10 cellular contexts compared by ENCODE assay signal in genomic region chr11:34600339-34601084, GRCh38. TPM values are rescaled to one million over a fixed set of nuclear protein-coding genes. Genes with fewer than 3 reads are reported as not detected.
DNase-seq lines count a peak whose midpoint lies in the region; ATAC-seq and TF ChIP-seq lines count a peak whose summit lies in the region.
"Had no signal": no experiment of that assay in that cellular context is flagged by ENCODE, and none has a peak within 500 bp of the region (broad histone marks: within the 10 kb centered on the region; RNA-seq: fewer than 3 reads in every experiment).

No MANE protein-coding gene starts in this region.

- peak overlapping the region; percentile 84 for H2AFZ ChIP-seq in IMR-90 (replicated peaks; ENCODE audit: low read length, poor library complexity)

- H4K8ac ChIP-seq in IMR-90 (ENCODE audit: low read depth in 2 of 2, low read length in 2 of 2): peak overlapping the region; percentile 90 to 97

- in situ Hi-C loops in IMR-90 (cut with MboI; ENCODE audit: low sequenced_read_pairs): no loop called here

- H3K4me3 ChIP-seq in A673 (ENCODE audit: low read depth, low read length, poor library complexity, severe bottlenecking): no peak overlapping the region
- H3K4me3 ChIP-seq in IMR-90 (ENCODE audit: insufficient read depth, low read depth, low read length): no peak overlapping the region
- peak overlapping the region; percentile 51 to 52 for H3K4me3 ChIP-seq in mucosa of rectum (ENCODE audit: low read length in 2 of 2)

- peak overlapping the region; percentile 99 for H2BK15ac ChIP-seq in IMR-90 (ENCODE audit: low read depth, low read length)

- no peak overlapping the region for H3K4me3 Mint-ChIP-seq in dendritic cell treated with granulocyte-macrophage colony-stimulating factor and Interleukin-4, amounts not matched to agents 40 ng/mL and 50 ng/mL, for 4 days
- H3K4me3 Mint-ChIP-seq in immature natural killer cell: no peak overlapping the region

- peak overlapping the region; percentile 46 for H3K27ac ChIP-seq in A673 (ENCODE audit: low read depth, low read length, poor library complexity, severe bottlenecking)
- peak overlapping the region; percentile 53 for H3K27ac ChIP-seq in IMR-90 (ENCODE audit: insufficient read depth, low read length)
- H3K27ac ChIP-seq in mucosa of rectum (ENCODE audit: low read depth in 2 of 2, low read length in 2 of 2): peak overlapping the region; percentile 97 to 98

- TF ChIP-seq CTCF in A673 (conservative IDR thresholded peaks at IDR 0.05; ENCODE audit: low read depth, low read length): no peak
- no peak for TF ChIP-seq CTCF in IMR-90 (conservative IDR thresholded peaks at IDR 0.05; ENCODE audit: low read depth, low read length)

- peaks cover 4% of the 10 kb centered on the region for H3K27me3 Mint-ChIP-seq in dendritic cell treated with granulocyte-macrophage colony-stimulating factor and Interleukin-4, amounts not matched to agents 40 ng/mL and 50 ng/mL, for 4 days
- peaks cover 1 to 9% (median 7%) of the 10 kb centered on the region in 3 donors for H3K27me3 Mint-ChIP-seq in immature natural killer cell (ENCODE audit: low read depth in 3 of 3)

- POLR2A ChIA-PET in A673 (lab: Charles Lee; ENCODE audit: low non-redundant PET): no interaction called here
- POLR2A ChIA-PET in IMR-90 (lab: Charles Lee; ENCODE audit: unreplicated experiment): no interaction called here

- 0 out of 2 replicates have a peak, but pooled peaks have one; percentile 4 for ATAC-seq in IMR-90 (ENCODE audit: low read depth)
- ATAC-seq in GM21717 (IDR thresholded peaks at IDR 0.05; ENCODE audit: unreplicated experiment): no peak

- no peaks in the 10 kb centered on the region for H3K36me3 Mint-ChIP-seq in dendritic cell treated with granulocyte-macrophage colony-stimulating factor and Interleukin-4, amounts not matched to agents 40 ng/mL and 50 ng/mL, for 4 days (ENCODE audit: low read depth)
- no peaks in the 10 kb centered on the region for H3K36me3 Mint-ChIP-seq in immature natural killer cell

- peaks cover 23% of the 10 kb centered on the region for H3K4me1 ChIP-seq in A673 (ENCODE audit: insufficient read depth, low read length, poor library complexity, severe bottlenecking)
- peaks cover 18% of the 10 kb centered on the region for H3K4me1 ChIP-seq in IMR-90 (ENCODE audit: control insufficient read depth, insufficient read depth, low read length)
- peaks cover 43 to 64% of the 10 kb centered on the region in 2 donors for H3K4me1 ChIP-seq in mucosa of rectum (ENCODE audit: control insufficient read depth in 2 of 2, insufficient read depth in 2 of 2, low read length in 2 of 2)

- H3K56ac ChIP-seq in IMR-90 (ENCODE audit: extremely low read depth, insufficient read depth, low read length): peak overlapping the region; percentile 73

- CTCF ChIA-PET in A673 (lab: Charles Lee): no interaction called here
- CTCF ChIA-PET in IMR-90 (lab: Yijun Ruan, JAX): interaction anchor here (0.9 to 1.1 kb wide), 2 partner anchors 14 to 222 kb away, joined by 3 to 6 read pairs; no protein-coding TSS in a partner anchor

- H3K23ac ChIP-seq in IMR-90 (ENCODE audit: low read depth, low read length): peak overlapping the region; percentile 92

- peak overlapping the region; percentile 77 for H3K27ac Mint-ChIP-seq in dendritic cell treated with granulocyte-macrophage colony-stimulating factor and Interleukin-4, amounts not matched to agents 40 ng/mL and 50 ng/mL, for 4 days
- H3K27ac Mint-ChIP-seq in immature natural killer cell: no peak overlapping the region

- H3K9me3 ChIP-seq in A673 (ENCODE audit: low read depth, low read length, poor library complexity, severe bottlenecking): no peaks in the 10 kb centered on the region
- H3K9me3 ChIP-seq in IMR-90 (ENCODE audit: control insufficient read depth, insufficient read depth, low read length): no peaks in the 10 kb centered on the region; the same call in 1 of the 2 replicates
- H3K9me3 ChIP-seq in mucosa of rectum (ENCODE audit: control insufficient read depth in 2 of 2, low read length in 2 of 2): no peaks in the 10 kb centered on the region

- 0 out of 2 replicates have a peak overlapping the region, but pooled peaks have one; percentile 26 for H3K9ac ChIP-seq in IMR-90 (ENCODE audit: low read depth, low read length)
- H3K9ac ChIP-seq in mucosa of rectum (ENCODE audit: low read depth in 1 of 2, low read length in 2 of 2): peak overlapping the region; percentile 68 to 78

- peak overlapping the region; percentile 99 for H4K91ac ChIP-seq in IMR-90 (ENCODE audit: insufficient read depth, low read depth, low read length)

- H2AK9ac ChIP-seq in IMR-90 (replicated peaks; ENCODE audit: low read depth, low read length, poor library complexity): peak overlapping the region; percentile 88

- intact Hi-C loops in A673 (cut with micrococcal nuclease; ENCODE audit: unreplicated experiment): no loop called here
- intact Hi-C loops in IMR-90 (cut with micrococcal nuclease): no loop called here
- intact Hi-C loops in dendritic cell treated with granulocyte-macrophage colony-stimulating factor and Interleukin-4, amounts not matched to agents 40 ng/mL and 50 ng/mL, for 4 days (cut with micrococcal nuclease): no loop called here

- dilution Hi-C loops in IMR-90 (cut with HindIII; ENCODE audit: low sequenced_read_pairs, unreplicated experiment): no loop called here

- H2BK120ac ChIP-seq in IMR-90 (ENCODE audit: low read depth, low read length): peak overlapping the region; percentile 100

- WGBS in IMR-90 (ENCODE audit: extremely low coverage in 2 of 2, insufficient read length in 1 of 2), 2 experiments: 45% methylated on average over 3 of the region's 11 CpGs; no CpG with 5 or more reads in 1 of the 2 experiments

- peak overlapping the region; percentile 25; the same call in 1 of the 2 replicates for H3K4me2 ChIP-seq in IMR-90 (ENCODE audit: low read depth, low read length)

- H2BK20ac ChIP-seq in IMR-90 (ENCODE audit: low read depth, low read length): peak overlapping the region; percentile 98

- peak overlapping the region; percentile 97 for H3K4ac ChIP-seq in IMR-90 (ENCODE audit: low read depth, low read length)

- peak overlapping the region; percentile 98 for H3K14ac ChIP-seq in IMR-90 (replicated peaks; ENCODE audit: low read depth, low read length)

- peak overlapping the region; percentile 100 for H2AK5ac ChIP-seq in IMR-90 (ENCODE audit: low read depth, low read length)

- peaks cover 70% of the 10 kb centered on the region for H3K4me1 Mint-ChIP-seq in dendritic cell treated with granulocyte-macrophage colony-stimulating factor and Interleukin-4, amounts not matched to agents 40 ng/mL and 50 ng/mL, for 4 days (ENCODE audit: low read depth)
- H3K4me1 Mint-ChIP-seq in immature natural killer cell: peaks cover 11 to 19% of the 10 kb centered on the region in 2 donors

- H3K9me1 ChIP-seq in IMR-90 (ENCODE audit: insufficient read depth, low read length): peaks cover 14% of the 10 kb centered on the region

- H3K9me3 Mint-ChIP-seq in dendritic cell treated with granulocyte-macrophage colony-stimulating factor and Interleukin-4, amounts not matched to agents 40 ng/mL and 50 ng/mL, for 4 days: no peaks in the 10 kb centered on the region
- H3K9me3 Mint-ChIP-seq in immature natural killer cell: no peaks in the 10 kb centered on the region

- no peaks in the 10 kb centered on the region for H4K20me1 ChIP-seq in IMR-90 (ENCODE audit: insufficient read depth, low read length)

- H3K79me1 ChIP-seq in IMR-90 (ENCODE audit: low read depth in 1 of 2, low read length in 2 of 2): peaks cover 0 to 3% of the 10 kb centered on the region in 2 experiments; a peak in 1 of 4 replicates

- TF ChIP-seq POLR2A in IMR-90 (IDR thresholded peaks at IDR 0.05; ENCODE audit: low read depth, low read length): no peak

- no peak for TF ChIP-seq RAD21 in IMR-90 (IDR thresholded peaks at IDR 0.05; ENCODE audit: low read length)

- peak overlapping the region; percentile 63 for H3K18ac ChIP-seq in IMR-90 (ENCODE audit: low read depth, low read length)

- DNase-seq in A673 (ENCODE audit: low spot score) (no peak), IMR-90 (peak; percentile 8), NCI-H69 (lab: John Stamatoyannopoulos, UW) (no peak), immature natural killer cell (no peak), AG20443 (ENCODE audit: low spot score) (no peak)

- H4K5ac ChIP-seq in IMR-90 (ENCODE audit: low read depth, low read length): peak overlapping the region; percentile 68

- H3K36me3 ChIP-seq in A673 (ENCODE audit: insufficient read depth, low read length, poor library complexity, severe bottlenecking): no peaks in the 10 kb centered on the region
- no peaks in the 10 kb centered on the region for H3K36me3 ChIP-seq in IMR-90 (ENCODE audit: control insufficient read depth, insufficient read depth, low read length)
- no peaks in the 10 kb centered on the region for H3K36me3 ChIP-seq in mucosa of rectum (ENCODE audit: control insufficient read depth in 2 of 2, insufficient read depth in 2 of 2, low read length in 2 of 2)

- BruUV-seq in A673 (replicated peaks; lab: Mats Ljungman, UMichigan) (no TSS peak), IMR-90 (replicated peaks; lab: Mats Ljungman, UMichigan) (no TSS peak)

- H3K27me3 ChIP-seq in A673 (replicated peaks; ENCODE audit: insufficient read depth, low read depth, low read length, poor library complexity) (no peaks in the 10 kb centered on the region), IMR-90 (ENCODE audit: control insufficient read depth, insufficient read depth, low read length) (no peaks in the 10 kb centered on the region), mucosa of rectum (ENCODE audit: control insufficient read depth in 2 of 2, insufficient read depth in 2 of 2, low read length in 2 of 2) (no peaks in the 10 kb centered on the region)

- H2BK5ac ChIP-seq in IMR-90 (ENCODE audit: low read depth, low read length, poor library complexity, severe bottlenecking): peak overlapping the region; percentile 87

TF ChIP-seq in IMR-90, 13 proteins besides CTCF, POLR2A, EP300 and RAD21 (continues in another document):
- TF ChIP-seq SMC3 (IDR thresholded peaks at IDR 0.05; ENCODE audit: low read depth, low read length) (no peak), RFX5 (IDR thresholded peaks at IDR 0.05; ENCODE audit: low read depth, low read length) (no peak), BHLHE40 (IDR thresholded peaks at IDR 0.05; ENCODE audit: low read depth, low read length) (no peak), RCOR1 (IDR thresholded peaks at IDR 0.05; ENCODE audit: insufficient replicate concordance, low read length) (no peak), USF2 (IDR thresholded peaks at IDR 0.05; ENCODE audit: low read depth, low read length) (no peak), NFE2L2 (IDR thresholded peaks at IDR 0.05; ENCODE audit: low read depth, low read length) (no peak), CHD1 (IDR thresholded peaks at IDR 0.05; ENCODE audit: low read depth, low read length) (no peak)

RNA-seq across cellular contexts. Expression of gene EHF, which starts 20.4 kb away (rescaled TPM):
- total RNA-seq in A673 (2021) (not detected in 2 replicates), IMR-90 (2012; rRNA removed) (under 0.01 TPM in 1 of 2 replicates, not detected in the other)
- polyA plus RNA-seq in IMR-90 (2012; rRNA removed) (not detected in 2 replicates), immature natural killer cell (not detected)
- polyA plus RNA-seq in IMR-90 (2012; cell fraction: cytosol; rRNA removed): not detected in 2 replicates
- polyA plus RNA-seq in IMR-90 (2012; cell fraction: nucleus; rRNA removed; ENCODE audit: low replicate concordance): not detected in 2 replicates
- total RNA-seq: OCI-LY7 had no signal
- polyA plus RNA-seq: BJ had no signal

Comparison
In these comparisons a context has a peak if more than half of its experiments do, and no peak if none do; other contexts are left out.
1. H3K27ac ChIP-seq: peak in every context shown above with its lines; median percentile 98 in mucosa of rectum; 53 in IMR-90; 46 in A673.
2. H3K4me3 ChIP-seq: peak in mucosa of rectum (2 of 2); none in A673 (single experiment) and IMR-90 (single experiment).